Comparison of ENCODE assay signal across 25 cellular contexts in genomic region chr1:95974586-95974985, GRCh38.
DNase-seq lines count a peak whose midpoint lies in the region; ATAC-seq and TF ChIP-seq lines count a peak whose summit lies in the region.
"Had no signal": no experiment of that assay in that cellular context is flagged by ENCODE, and none has a peak within 500 bp of the region (broad histone marks: within the 10 kb centered on the region; RNA-seq: fewer than 3 reads in every experiment).

No MANE protein-coding gene starts in this region.

- H3K36me3 Mint-ChIP-seq in MCF 10A (ENCODE audit: insufficient read depth, unreplicated experiment): no peaks in the 10 kb centered on the region
- no peaks in the 10 kb centered on the region for H3K36me3 Mint-ChIP-seq in endothelial cell (ENCODE audit: low read depth, unreplicated experiment)
- no peaks in the 10 kb centered on the region for H3K36me3 Mint-ChIP-seq in progenitor cell of endocrine pancreas (ENCODE audit: insufficient read depth)

- no peak overlapping the region for H3K27ac ChIP-seq in mammary epithelial cell (ENCODE audit: insufficient read depth, low read depth, low read length)
- H3K27ac ChIP-seq: 22Rv1, ascending aorta, heart right ventricle, KMS-11, lower lobe of right lung, RWPE1, upper lobe of right lung had no signal

- H3K36me3 ChIP-seq in mammary epithelial cell (ENCODE audit: insufficient read depth, low read length): no peaks in the 10 kb centered on the region
- H3K36me3 ChIP-seq: ascending aorta, heart right ventricle, lower lobe of right lung, upper lobe of right lung had no signal

- no peaks in the 10 kb centered on the region for H4K20me1 ChIP-seq in mammary epithelial cell (ENCODE audit: insufficient read depth, low read length)

- no peaks in the 10 kb centered on the region for H3K27me3 ChIP-seq in mammary epithelial cell (ENCODE audit: insufficient read depth, low read length)
- H3K27me3 ChIP-seq: ascending aorta, heart right ventricle, upper lobe of right lung had no signal

- H3K4me3 Mint-ChIP-seq in MCF 10A (ENCODE audit: unreplicated experiment) (no peak overlapping the region), endothelial cell (ENCODE audit: unreplicated experiment) (no peak overlapping the region), progenitor cell of endocrine pancreas (ENCODE audit: low read depth) (no peak overlapping the region)
- H3K4me3 Mint-ChIP-seq: activated T-cell treated with anti-CD3 and anti-CD28 coated beads, Interleukin-2, amount 50 U/mL, for 72 hours; effector memory CD8-positive, alpha-beta T cell had no signal

- H3K9me3 Mint-ChIP-seq in MCF 10A (ENCODE audit: unreplicated experiment) (no peaks in the 10 kb centered on the region), endothelial cell (ENCODE audit: unreplicated experiment) (no peaks in the 10 kb centered on the region), progenitor cell of endocrine pancreas (ENCODE audit: low read depth) (peaks cover 11% of the 10 kb centered on the region)

- H3K9ac ChIP-seq in mammary epithelial cell (ENCODE audit: insufficient read depth, low read length): no peak overlapping the region
- H3K9ac ChIP-seq: KMS-11 had no signal

- no peak overlapping the region for H3K27ac Mint-ChIP-seq in MCF 10A (ENCODE audit: low read depth, unreplicated experiment)
- H3K27ac Mint-ChIP-seq in endothelial cell (ENCODE audit: unreplicated experiment): no peak overlapping the region
- no peak overlapping the region for H3K27ac Mint-ChIP-seq in progenitor cell of endocrine pancreas
- H3K27ac Mint-ChIP-seq: activated T-cell treated with anti-CD3 and anti-CD28 coated beads, Interleukin-2, amount 50 U/mL, for 72 hours; effector memory CD8-positive, alpha-beta T cell had no signal

- dilution Hi-C loops in mammary epithelial cell (cut with HindIII; ENCODE audit: low sequenced_read_pairs): no loop called here

- H3K27me3 Mint-ChIP-seq in MCF 10A (ENCODE audit: insufficient read depth, unreplicated experiment) (no peaks in the 10 kb centered on the region), endothelial cell (ENCODE audit: unreplicated experiment) (no peaks in the 10 kb centered on the region), progenitor cell of endocrine pancreas (no peaks in the 10 kb centered on the region)
- H3K27me3 Mint-ChIP-seq: effector memory CD8-positive, alpha-beta T cell had no signal

- no peak overlapping the region for H3K4me2 ChIP-seq in mammary epithelial cell (ENCODE audit: insufficient read depth, low read depth, low read length)
- H3K4me2 ChIP-seq: KMS-11 had no signal

- BruUV-seq in MCF 10A (replicated peaks; lab: Mats Ljungman, UMichigan): no TSS peak
- no TSS peak for BruUV-seq in mammary epithelial cell (replicated peaks; lab: Mats Ljungman, UMichigan)

- in situ Hi-C loops in mammary epithelial cell (cut with MboI; ENCODE audit: low sequenced_read_pairs in 2 of 2) (no loop called here), astrocyte of the cerebellum (cut with HindIII; ENCODE audit: low sequenced_read_pairs) (no loop called here)

- POLR2A ChIA-PET in MCF 10A (lab: Yijun Ruan, JAX): no interaction called here

- TF ChIP-seq CTCF in MCF 10A (IDR thresholded peaks at IDR 0.05; ENCODE audit: unreplicated experiment): no peak
- TF ChIP-seq CTCF in mammary epithelial cell (conservative IDR thresholded peaks at IDR 0.05 in 1 of 2, IDR thresholded peaks at IDR 0.05 in 1 of 2; ENCODE audit: extremely low read depth in 1 of 2, insufficient read depth in 1 of 2, low read depth in 1 of 2, low read length in 2 of 2): no peak
- no peak for TF ChIP-seq CTCF in astrocyte of the cerebellum (IDR thresholded peaks at IDR 0.05; ENCODE audit: low read depth, low read length, missing control alignments)
- no peak for TF ChIP-seq CTCF in endothelial cell (IDR thresholded peaks at IDR 0.05; ENCODE audit: unreplicated experiment)
- TF ChIP-seq CTCF in progenitor cell of endocrine pancreas (IDR thresholded peaks at IDR 0.05; ENCODE audit: unreplicated experiment): no peak

- H3K9me3 ChIP-seq in mammary epithelial cell (replicated peaks; ENCODE audit: insufficient read depth, low read length): no peaks in the 10 kb centered on the region
- H3K9me3 ChIP-seq: lower lobe of right lung, upper lobe of right lung had no signal

- H2AFZ ChIP-seq in mammary epithelial cell (ENCODE audit: low read depth, low read length): no peak overlapping the region

- intact Hi-C loops in MCF 10A (cut with micrococcal nuclease) (no loop called here), mammary epithelial cell (cut with micrococcal nuclease) (no loop called here)

- ATAC-seq in GM21381 (IDR thresholded peaks at IDR 0.05; ENCODE audit: unreplicated experiment): no peak
- ATAC-seq: activated T-cell treated with anti-CD3 and anti-CD28 coated beads, Interleukin-2, amount 50 U/mL, for 72 hours; effector memory CD8-positive, alpha-beta T cell; heart right ventricle; lower lobe of right lung; SK-N-SH treated with all-trans-retinoic acid at 6 μM for 48 hours; upper lobe of right lung had no signal

- no peak overlapping the region for H3K4me3 ChIP-seq in mammary epithelial cell (replicated peaks in 1 of 3; ENCODE audit: insufficient read depth in 1 of 3, low read depth in 2 of 3, low read length in 3 of 3)
- no peak overlapping the region for H3K4me3 ChIP-seq in astrocyte of the cerebellum (ENCODE audit: low read depth, low read length)
- H3K4me3 ChIP-seq: ascending aorta, heart right ventricle, lower lobe of right lung, upper lobe of right lung had no signal

- CTCF ChIA-PET in MCF 10A (lab: Yijun Ruan, JAX) (interaction anchor here (0.6 kb wide), 1 partner anchor 1750 kb away, joined by 3 read pairs; no protein-coding TSS in a partner anchor), mammary epithelial cell (lab: Charles Lee; ENCODE audit: low non-redundant PET) (no interaction called here)

- H3K79me2 ChIP-seq in mammary epithelial cell (ENCODE audit: insufficient read depth, low read length): no peaks in the 10 kb centered on the region

- peak; percentile 4 for DNase-seq in MCF 10A (ENCODE audit: unreplicated experiment)
- no peak for DNase-seq in mammary epithelial cell
- DNase-seq in astrocyte of the cerebellum (ENCODE audit: low read depth): peak; percentile 27
- DNase-seq in iris pigment epithelial cell (ENCODE audit: low read depth): peak; percentile 15
- DNase-seq in endothelial cell (ENCODE audit: low spot score): no peak
- DNase-seq in progenitor cell of endocrine pancreas (ENCODE audit: low spot score, unreplicated experiment): no peak
- no peak for DNase-seq in DMS 273 (lab: John Stamatoyannopoulos, UW; ENCODE audit: unreplicated experiment)
- DNase-seq: activated CD4-positive, CD25-positive, alpha-beta regulatory T cell treated with anti-CD3 and anti-CD28 coated beads, Interleukin-2, amount 50 U/mL, for 72 hours; activated naive CD4-positive, alpha-beta T cell treated with anti-CD3 and anti-CD28 coated beads, Interleukin-2, amount 50 U/mL, for 16 hours; activated T-cell treated with anti-CD3 and anti-CD28 coated beads, Interleukin-2, amount 50 U/mL, for 72 hours; Calu3; effector memory CD8-positive, alpha-beta T cell; heart right ventricle; lower lobe of right lung; NCI-H1092 treated with DMSO at 0.1 percent for 48 hours; NCI-H510A treated with DMSO at 0.1 percent for 48 hours; stimulated activated CD4-positive, alpha-beta T cell treated with anti-CD3 and anti-CD28 coated beads, Interleukin-12 subunit alpha, Interleukin-12 subunit beta, amount 100 ng/mL, for 4 hours; T-helper 9 cell; upper lobe of right lung had no signal

- H3K4me1 ChIP-seq in mammary epithelial cell (ENCODE audit: insufficient read depth, low read length): no peaks in the 10 kb centered on the region
- H3K4me1 ChIP-seq: ascending aorta, heart right ventricle, lower lobe of right lung, upper lobe of right lung had no signal

- H3K4me1 Mint-ChIP-seq in MCF 10A (ENCODE audit: insufficient read depth, unreplicated experiment): no peaks in the 10 kb centered on the region
- peaks cover 12% of the 10 kb centered on the region for H3K4me1 Mint-ChIP-seq in endothelial cell (ENCODE audit: unreplicated experiment)
- H3K4me1 Mint-ChIP-seq in progenitor cell of endocrine pancreas (ENCODE audit: low read depth): peaks cover 1% of the 10 kb centered on the region

Comparison
In these comparisons a context has a peak if more than half of its experiments do, and no peak if none do; other contexts are left out.
1. DNase-seq: peak in MCF 10A (single experiment), astrocyte of the cerebellum (single experiment) and iris pigment epithelial cell (single experiment); none in mammary epithelial cell (single experiment), endothelial cell (single experiment), progenitor cell of endocrine pancreas (single experiment) and DMS 273 (single experiment).